ENCODE assay signal across 1 cellular context in the genomic region with DNA sequence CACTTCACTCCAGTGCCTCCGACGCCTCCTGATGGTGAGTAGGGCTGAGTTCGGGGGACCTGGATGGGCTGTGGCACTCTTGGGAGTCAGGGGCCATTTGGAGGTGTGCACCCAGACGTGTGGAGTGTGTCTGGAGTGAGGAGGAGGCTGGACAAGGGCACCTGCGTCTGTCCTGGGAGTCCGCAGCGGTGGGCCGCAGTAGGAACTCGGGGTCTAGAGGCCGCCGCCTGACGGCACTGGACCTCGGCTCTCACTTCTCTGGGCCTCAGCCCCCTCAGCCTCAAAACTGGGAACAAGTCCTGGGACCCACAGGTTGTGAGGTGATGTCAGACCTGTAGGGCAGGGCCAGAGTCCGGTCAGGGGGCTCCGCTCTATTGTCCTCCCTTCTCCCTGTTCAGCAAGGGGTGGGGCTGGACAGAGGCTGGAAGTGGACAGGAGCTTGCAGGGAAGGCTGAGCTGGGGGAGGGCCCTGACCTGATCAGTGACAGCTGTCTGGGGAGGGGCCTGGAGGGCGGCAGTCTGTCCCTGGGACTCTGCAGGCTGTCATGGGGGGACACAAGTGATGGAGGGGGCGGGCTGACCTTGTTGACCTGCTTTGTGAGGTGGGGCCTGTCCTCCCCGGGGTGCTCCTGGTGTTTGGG.
TF ChIP-seq lines count a peak whose summit lies in the region.

No MANE protein-coding gene starts in this region.

TF ChIP-seq in GM23338, 12 proteins besides CTCF, POLR2A, EP300 and RAD21 (continued from another document):
- TF ChIP-seq CREB1 (CRISPR knock-in tag; IDR thresholded peaks at IDR 0.05; ENCODE audit: low read depth) (no peak), ZNF331 (CRISPR knock-in tag; IDR thresholded peaks at IDR 0.05; ENCODE audit: low read depth) (no peak), POLR2AphosphoS5 (IDR thresholded peaks at IDR 0.05; ENCODE audit: low read depth) (no peak)
- TF ChIP-seq, protein P1, sequence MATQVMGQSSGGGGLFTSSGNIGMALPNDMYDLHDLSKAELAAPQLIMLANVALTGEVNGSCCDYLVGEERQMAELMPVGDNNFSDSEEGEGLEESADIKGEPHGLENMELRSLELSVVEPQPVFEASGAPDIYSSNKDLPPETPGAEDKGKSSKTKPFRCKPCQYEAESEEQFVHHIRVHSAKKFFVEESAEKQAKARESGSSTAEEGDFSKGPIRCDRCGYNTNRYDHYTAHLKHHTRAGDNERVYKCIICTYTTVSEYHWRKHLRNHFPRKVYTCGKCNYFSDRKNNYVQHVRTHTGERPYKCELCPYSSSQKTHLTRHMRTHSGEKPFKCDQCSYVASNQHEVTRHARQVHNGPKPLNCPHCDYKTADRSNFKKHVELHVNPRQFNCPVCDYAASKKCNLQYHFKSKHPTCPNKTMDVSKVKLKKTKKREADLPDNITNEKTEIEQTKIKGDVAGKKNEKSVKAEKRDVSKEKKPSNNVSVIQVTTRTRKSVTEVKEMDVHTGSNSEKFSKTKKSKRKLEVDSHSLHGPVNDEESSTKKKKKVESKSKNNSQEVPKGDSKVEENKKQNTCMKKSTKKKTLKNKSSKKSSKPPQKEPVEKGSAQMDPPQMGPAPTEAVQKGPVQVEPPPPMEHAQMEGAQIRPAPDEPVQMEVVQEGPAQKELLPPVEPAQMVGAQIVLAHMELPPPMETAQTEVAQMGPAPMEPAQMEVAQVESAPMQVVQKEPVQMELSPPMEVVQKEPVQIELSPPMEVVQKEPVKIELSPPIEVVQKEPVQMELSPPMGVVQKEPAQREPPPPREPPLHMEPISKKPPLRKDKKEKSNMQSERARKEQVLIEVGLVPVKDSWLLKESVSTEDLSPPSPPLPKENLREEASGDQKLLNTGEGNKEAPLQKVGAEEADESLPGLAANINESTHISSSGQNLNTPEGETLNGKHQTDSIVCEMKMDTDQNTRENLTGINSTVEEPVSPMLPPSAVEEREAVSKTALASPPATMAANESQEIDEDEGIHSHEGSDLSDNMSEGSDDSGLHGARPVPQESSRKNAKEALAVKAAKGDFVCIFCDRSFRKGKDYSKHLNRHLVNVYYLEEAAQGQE (IDR thresholded peaks at IDR 0.05; ENCODE audit: unreplicated experiment) = no peak
- TF ChIP-seq, protein P2, sequence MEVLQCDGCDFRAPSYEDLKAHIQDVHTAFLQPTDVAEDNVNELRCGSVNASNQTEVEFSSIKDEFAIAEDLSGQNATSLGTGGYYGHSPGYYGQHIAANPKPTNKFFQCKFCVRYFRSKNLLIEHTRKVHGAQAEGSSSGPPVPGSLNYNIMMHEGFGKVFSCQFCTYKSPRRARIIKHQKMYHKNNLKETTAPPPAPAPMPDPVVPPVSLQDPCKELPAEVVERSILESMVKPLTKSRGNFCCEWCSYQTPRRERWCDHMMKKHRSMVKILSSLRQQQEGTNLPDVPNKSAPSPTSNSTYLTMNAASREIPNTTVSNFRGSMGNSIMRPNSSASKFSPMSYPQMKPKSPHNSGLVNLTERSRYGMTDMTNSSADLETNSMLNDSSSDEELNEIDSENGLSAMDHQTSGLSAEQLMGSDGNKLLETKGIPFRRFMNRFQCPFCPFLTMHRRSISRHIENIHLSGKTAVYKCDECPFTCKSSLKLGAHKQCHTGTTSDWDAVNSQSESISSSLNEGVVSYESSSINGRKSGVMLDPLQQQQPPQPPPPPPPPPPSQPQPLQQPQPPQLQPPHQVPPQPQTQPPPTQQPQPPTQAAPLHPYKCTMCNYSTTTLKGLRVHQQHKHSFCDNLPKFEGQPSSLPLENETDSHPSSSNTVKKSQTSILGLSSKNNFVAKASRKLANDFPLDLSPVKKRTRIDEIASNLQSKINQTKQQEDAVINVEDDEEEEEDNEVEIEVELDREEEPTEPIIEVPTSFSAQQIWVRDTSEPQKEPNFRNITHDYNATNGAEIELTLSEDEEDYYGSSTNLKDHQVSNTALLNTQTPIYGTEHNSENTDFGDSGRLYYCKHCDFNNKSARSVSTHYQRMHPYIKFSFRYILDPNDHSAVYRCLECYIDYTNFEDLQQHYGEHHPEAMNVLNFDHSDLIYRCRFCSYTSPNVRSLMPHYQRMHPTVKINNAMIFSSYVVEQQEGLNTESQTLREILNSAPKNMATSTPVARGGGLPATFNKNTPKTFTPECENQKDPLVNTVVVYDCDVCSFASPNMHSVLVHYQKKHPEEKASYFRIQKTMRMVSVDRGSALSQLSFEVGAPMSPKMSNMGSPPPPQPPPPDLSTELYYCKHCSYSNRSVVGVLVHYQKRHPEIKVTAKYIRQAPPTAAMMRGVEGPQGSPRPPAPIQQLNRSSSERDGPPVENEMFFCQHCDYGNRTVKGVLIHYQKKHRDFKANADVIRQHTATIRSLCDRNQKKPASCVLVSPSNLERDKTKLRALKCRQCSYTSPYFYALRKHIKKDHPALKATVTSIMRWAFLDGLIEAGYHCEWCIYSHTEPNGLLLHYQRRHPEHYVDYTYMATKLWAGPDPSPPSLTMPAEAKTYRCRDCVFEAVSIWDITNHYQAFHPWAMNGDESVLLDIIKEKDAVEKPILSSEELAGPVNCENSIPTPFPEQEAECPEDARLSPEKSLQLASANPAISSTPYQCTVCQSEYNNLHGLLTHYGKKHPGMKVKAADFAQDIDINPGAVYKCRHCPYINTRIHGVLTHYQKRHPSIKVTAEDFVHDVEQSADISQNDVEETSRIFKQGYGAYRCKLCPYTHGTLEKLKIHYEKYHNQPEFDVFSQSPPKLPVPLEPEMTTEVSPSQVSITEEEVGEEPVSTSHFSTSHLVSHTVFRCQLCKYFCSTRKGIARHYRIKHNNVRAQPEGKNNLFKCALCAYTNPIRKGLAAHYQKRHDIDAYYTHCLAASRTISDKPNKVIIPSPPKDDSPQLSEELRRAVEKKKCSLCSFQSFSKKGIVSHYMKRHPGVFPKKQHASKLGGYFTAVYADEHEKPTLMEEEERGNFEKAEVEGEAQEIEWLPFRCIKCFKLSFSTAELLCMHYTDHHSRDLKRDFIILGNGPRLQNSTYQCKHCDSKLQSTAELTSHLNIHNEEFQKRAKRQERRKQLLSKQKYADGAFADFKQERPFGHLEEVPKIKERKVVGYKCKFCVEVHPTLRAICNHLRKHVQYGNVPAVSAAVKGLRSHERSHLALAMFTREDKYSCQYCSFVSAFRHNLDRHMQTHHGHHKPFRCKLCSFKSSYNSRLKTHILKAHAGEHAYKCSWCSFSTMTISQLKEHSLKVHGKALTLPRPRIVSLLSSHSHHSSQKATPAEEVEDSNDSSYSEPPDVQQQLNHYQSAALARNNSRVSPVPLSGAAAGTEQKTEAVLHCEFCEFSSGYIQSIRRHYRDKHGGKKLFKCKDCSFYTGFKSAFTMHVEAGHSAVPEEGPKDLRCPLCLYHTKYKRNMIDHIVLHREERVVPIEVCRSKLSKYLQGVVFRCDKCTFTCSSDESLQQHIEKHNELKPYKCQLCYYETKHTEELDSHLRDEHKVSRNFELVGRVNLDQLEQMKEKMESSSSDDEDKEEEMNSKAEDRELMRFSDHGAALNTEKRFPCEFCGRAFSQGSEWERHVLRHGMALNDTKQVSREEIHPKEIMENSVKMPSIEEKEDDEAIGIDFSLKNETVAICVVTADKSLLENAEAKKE (CRISPR knock-in tag; IDR thresholded peaks at IDR 0.05) = no peak
TF ChIP-seq in GM23338: peak in this region for 0.
